Comparison of ENCODE assay signal across 19 cellular contexts in genomic region chr10:69870591-69870990, GRCh38.
"Had no signal": no experiment of that assay in that cellular context is flagged by ENCODE, and none has a peak within 500 bp of the region (broad histone marks: within the 10 kb centered on the region; RNA-seq: fewer than 3 reads in every experiment).

No MANE protein-coding gene starts in this region.

- H3K27me3 ChIP-seq: esophagus muscularis mucosa, gastrocnemius medialis, ovary, right atrium auricular region, sigmoid colon, suprapubic skin, thyroid gland, uterus had no signal

- H3K27ac ChIP-seq: epithelial cell of prostate, esophagus muscularis mucosa, gastrocnemius medialis, heart right ventricle, ovary, right atrium auricular region, sigmoid colon, suprapubic skin, thyroid gland, uterus had no signal

- DNase-seq: gastrocnemius medialis; heart right ventricle; hypothalamus; kidney glomerular epithelial cell; mammary epithelial cell; natural killer cell; nucleus accumbens; ovary; sigmoid colon; stimulated activated naive CD8-positive, alpha-beta T cell treated with anti-CD3 and anti-CD28 coated beads, Interleukin-15, Interleukin-2, amounts not matched to agents 100 U/mL and 50 U/mL, for 24 hours; thyroid gland; uterus had no signal

- H3K4me3 ChIP-seq: esophagus muscularis mucosa, gastrocnemius medialis, heart right ventricle, ovary, right atrium auricular region, sigmoid colon, skin epidermis, suprapubic skin, thyroid gland, uterus had no signal

- H3K36me3 ChIP-seq: esophagus muscularis mucosa, gastrocnemius medialis, heart right ventricle, ovary, right atrium auricular region, sigmoid colon, suprapubic skin, thyroid gland, uterus had no signal

- H3K9me3 ChIP-seq: esophagus muscularis mucosa, gastrocnemius medialis, heart right ventricle, ovary, right atrium auricular region, sigmoid colon, suprapubic skin, thyroid gland, uterus had no signal

- FAIRE-seq: colon, islet of Langerhans had no signal

- ATAC-seq: gastrocnemius medialis; heart right ventricle; natural killer cell; stimulated activated naive CD8-positive, alpha-beta T cell treated with anti-CD3 and anti-CD28 coated beads, Interleukin-15, Interleukin-2, amounts not matched to agents 100 U/mL and 50 U/mL, for 24 hours had no signal

- H3K4me1 ChIP-seq: gastrocnemius medialis, uterus had no signal
